In genomic region chr17:62910277-62910676, GRCh38 we compare ENCODE assay signal across 16 cellular contexts. TPM values are rescaled to one million over a fixed set of nuclear protein-coding genes. Genes with fewer than 3 reads are reported as not detected.
DNase-seq lines count a peak whose midpoint lies in the region; ATAC-seq and TF ChIP-seq lines count a peak whose summit lies in the region.
"Had no signal": no experiment of that assay in that cellular context is flagged by ENCODE, and none has a peak within 500 bp of the region (broad histone marks: within the 10 kb centered on the region; RNA-seq: fewer than 3 reads in every experiment).

No MANE protein-coding gene starts in this region.

- in situ Hi-C loops in mammary epithelial cell (cut with MboI; ENCODE audit: low sequenced_read_pairs in 2 of 2) = no loop called here

- no TSS peak for BruUV-seq in mammary epithelial cell (replicated peaks; lab: Mats Ljungman, UMichigan)

- H3K36me3 Mint-ChIP-seq in endodermal cell (ENCODE audit: low read depth) (peaks cover 2% of the 10 kb centered on the region), osteocyte (ENCODE audit: unreplicated experiment) (no peaks in the 10 kb centered on the region)
- H3K36me3 Mint-ChIP-seq: CD4-positive, CD25-positive, alpha-beta regulatory T cell had no signal

- H3K27me3 ChIP-seq in mammary epithelial cell (ENCODE audit: insufficient read depth, low read length) (no peaks in the 10 kb centered on the region), breast epithelium (no peaks in the 10 kb centered on the region), endodermal cell (ENCODE audit: control insufficient read depth, insufficient read depth, low read length, poor library complexity, severe bottlenecking) (no peaks in the 10 kb centered on the region)
- H3K27me3 ChIP-seq: BLaER1 treated with 17β-estradiol and CSF1 and Interleukin-3, amounts not matched to agents 10 nM and 100 nM had no signal

- dilution Hi-C loops in mammary epithelial cell (cut with HindIII; ENCODE audit: low sequenced_read_pairs) = no loop called here

- H3K9ac ChIP-seq in mammary epithelial cell (ENCODE audit: insufficient read depth, low read length) (no peak overlapping the region), endodermal cell (ENCODE audit: extremely low read depth, low read length, poor library complexity, severe bottlenecking) (no peak overlapping the region)
- H3K9ac ChIP-seq: BLaER1 treated with 17β-estradiol and CSF1 and Interleukin-3, amounts not matched to agents 10 nM and 100 nM had no signal

- no peak overlapping the region for H3K4me3 Mint-ChIP-seq in endodermal cell
- no peak overlapping the region for H3K4me3 Mint-ChIP-seq in osteocyte (ENCODE audit: unreplicated experiment)
- H3K4me3 Mint-ChIP-seq: CD4-positive, CD25-positive, alpha-beta regulatory T cell; H9 had no signal

- H3K4me3 ChIP-seq in mammary epithelial cell (replicated peaks in 1 of 3; ENCODE audit: insufficient read depth in 1 of 3, low read depth in 2 of 3, low read length in 3 of 3) = no peak overlapping the region
- H3K4me3 ChIP-seq in breast epithelium = no peak overlapping the region
- H3K4me3 ChIP-seq in endodermal cell (ENCODE audit: low read length) = no peak overlapping the region
- H3K4me3 ChIP-seq: BLaER1 treated with 17β-estradiol and CSF1 and Interleukin-3, amounts not matched to agents 10 nM and 100 nM had no signal

- no peak overlapping the region for H3K4me2 ChIP-seq in mammary epithelial cell (ENCODE audit: insufficient read depth, low read depth, low read length)
- H3K4me2 ChIP-seq: BLaER1 treated with 17β-estradiol and CSF1 and Interleukin-3, amounts not matched to agents 10 nM and 100 nM had no signal

- peaks cover 11% of the 10 kb centered on the region for H3K27me3 Mint-ChIP-seq in endodermal cell (ENCODE audit: insufficient read depth)
- H3K27me3 Mint-ChIP-seq in osteocyte (ENCODE audit: unreplicated experiment) = peaks cover 14% of the 10 kb centered on the region

- H3K4me1 Mint-ChIP-seq in endodermal cell = no peaks in the 10 kb centered on the region
- H3K4me1 Mint-ChIP-seq in osteocyte (ENCODE audit: unreplicated experiment) = no peaks in the 10 kb centered on the region
- H3K4me1 Mint-ChIP-seq: CD4-positive, CD25-positive, alpha-beta regulatory T cell had no signal

- no peak for ATAC-seq in GM21825 (IDR thresholded peaks at IDR 0.05; ENCODE audit: unreplicated experiment)
- ATAC-seq in GM21515 (IDR thresholded peaks at IDR 0.05; ENCODE audit: unreplicated experiment) = no peak
- ATAC-seq in GM18517 (IDR thresholded peaks at IDR 0.05; ENCODE audit: unreplicated experiment) = no peak
- ATAC-seq: HepG2 had no signal

- H3K4me1 ChIP-seq in mammary epithelial cell (ENCODE audit: insufficient read depth, low read length) (no peaks in the 10 kb centered on the region), breast epithelium (no peaks in the 10 kb centered on the region), endodermal cell (ENCODE audit: control insufficient read depth, insufficient read depth, low read length) (no peaks in the 10 kb centered on the region)
- H3K4me1 ChIP-seq: BLaER1 treated with 17β-estradiol and CSF1 and Interleukin-3, amounts not matched to agents 10 nM and 100 nM had no signal

- TF ChIP-seq CTCF in mammary epithelial cell (conservative IDR thresholded peaks at IDR 0.05 in 1 of 2, IDR thresholded peaks at IDR 0.05 in 1 of 2; ENCODE audit: extremely low read depth in 1 of 2, insufficient read depth in 1 of 2, low read depth in 1 of 2, low read length in 2 of 2) (no peak), breast epithelium (IDR thresholded peaks at IDR 0.05) (no peak), endodermal cell (conservative IDR thresholded peaks at IDR 0.05) (no peak), osteocyte (IDR thresholded peaks at IDR 0.05) (no peak)

- H3K27ac Mint-ChIP-seq in endodermal cell = no peak overlapping the region
- no peak overlapping the region for H3K27ac Mint-ChIP-seq in osteocyte (ENCODE audit: unreplicated experiment)
- H3K27ac Mint-ChIP-seq: CD4-positive, CD25-positive, alpha-beta regulatory T cell; H9 had no signal

- intact Hi-C loops in mammary epithelial cell (cut with micrococcal nuclease) (no loop called here), breast epithelium (cut with DNase I; ENCODE audit: low total_unique reads) (no loop called here)

- DNase-seq in mammary epithelial cell (no peak), breast epithelium (ENCODE audit: low spot score in 2 of 2) (no peak), endodermal cell (peak; percentile 22), osteocyte (ENCODE audit: extremely low spot score, unreplicated experiment) (peak; percentile 32)
- DNase-seq: 8988T; ACHN; CD4-positive, CD25-positive, alpha-beta regulatory T cell; DMS53; GF-D8; GOT3; H9 had no signal

- TF ChIP-seq POLR2A in breast epithelium (IDR thresholded peaks at IDR 0.05) = no peak

- no peaks in the 10 kb centered on the region for H3K79me2 ChIP-seq in mammary epithelial cell (ENCODE audit: insufficient read depth, low read length)

- H3K36me3 ChIP-seq in mammary epithelial cell (ENCODE audit: insufficient read depth, low read length) (no peaks in the 10 kb centered on the region), breast epithelium (no peaks in the 10 kb centered on the region), endodermal cell (ENCODE audit: control insufficient read depth, insufficient read depth, low read length) (no peaks in the 10 kb centered on the region)
- H3K36me3 ChIP-seq: BLaER1 treated with 17β-estradiol and CSF1 and Interleukin-3, amounts not matched to agents 10 nM and 100 nM had no signal

- no peaks in the 10 kb centered on the region for H3K9me3 ChIP-seq in mammary epithelial cell (replicated peaks; ENCODE audit: insufficient read depth, low read length)
- no peaks in the 10 kb centered on the region for H3K9me3 ChIP-seq in breast epithelium
- H3K9me3 ChIP-seq in endodermal cell (ENCODE audit: control insufficient read depth, low read length) = peaks cover 21% of the 10 kb centered on the region

- H3K27ac ChIP-seq in mammary epithelial cell (ENCODE audit: insufficient read depth, low read depth, low read length) = no peak overlapping the region
- H3K27ac ChIP-seq in breast epithelium = no peak overlapping the region
- no peak overlapping the region for H3K27ac ChIP-seq in endodermal cell (ENCODE audit: low read depth, low read length)
- H3K27ac ChIP-seq: BLaER1 treated with 17β-estradiol and CSF1 and Interleukin-3, amounts not matched to agents 10 nM and 100 nM had no signal

- peak overlapping the region; percentile 24 for H2AFZ ChIP-seq in mammary epithelial cell (ENCODE audit: low read depth, low read length)

- CTCF ChIA-PET in mammary epithelial cell (lab: Charles Lee; ENCODE audit: low non-redundant PET) = no interaction called here

- no peaks in the 10 kb centered on the region for H4K20me1 ChIP-seq in mammary epithelial cell (ENCODE audit: insufficient read depth, low read length)
- H4K20me1 ChIP-seq: BLaER1 treated with 17β-estradiol and CSF1 and Interleukin-3, amounts not matched to agents 10 nM and 100 nM had no signal

- WGBS in mammary epithelial cell (ENCODE audit: low coverage, missing lambda C conversion rate) = 66% methylated on average over 4 of the region's 4 CpGs
- 79 to 80% methylated on average over 1 to 4 of the region's 4 CpGs for WGBS in endodermal cell (ENCODE audit: insufficient coverage in 1 of 2, insufficient read length in 1 of 2), 2 experiments

- peaks cover 16% of the 10 kb centered on the region for H3K9me3 Mint-ChIP-seq in endodermal cell
- H3K9me3 Mint-ChIP-seq in osteocyte (ENCODE audit: unreplicated experiment) = peaks cover 5% of the 10 kb centered on the region

RNA-seq across cellular contexts. Expression of gene TANC2, which starts 55.8 kb away (rescaled TPM):
- total RNA-seq in mammary epithelial cell (100 to 1,000 TPM; 128 to 138 TPM), breast epithelium (10 to 100 TPM; 25.9 to 64.9 (median 31.0) TPM), endodermal cell (10 to 100 TPM; 16.7 to 22.9 TPM), osteocyte (40.3 and 41.1 TPM in 2 replicates)
- 24.5 TPM for polyA plus RNA-seq in mammary epithelial cell
- polyA minus RNA-seq in mammary epithelial cell = 89.2 TPM
- 12.7 TPM for polyA plus RNA-seq in endodermal cell (2013, experiment 1 of 2)
- polyA plus RNA-seq in endodermal cell (2013, experiment 2 of 2) = 14.0 TPM

Comparison
In these comparisons a context has a peak if more than half of its experiments do, and no peak if none do; other contexts are left out.
1. DNase-seq: peak in endodermal cell (single experiment) and osteocyte (single experiment); none in mammary epithelial cell (single experiment) and breast epithelium (0 of 2).